Comparison of ENCODE assay signal across 1 cellular context in the genomic region with DNA sequence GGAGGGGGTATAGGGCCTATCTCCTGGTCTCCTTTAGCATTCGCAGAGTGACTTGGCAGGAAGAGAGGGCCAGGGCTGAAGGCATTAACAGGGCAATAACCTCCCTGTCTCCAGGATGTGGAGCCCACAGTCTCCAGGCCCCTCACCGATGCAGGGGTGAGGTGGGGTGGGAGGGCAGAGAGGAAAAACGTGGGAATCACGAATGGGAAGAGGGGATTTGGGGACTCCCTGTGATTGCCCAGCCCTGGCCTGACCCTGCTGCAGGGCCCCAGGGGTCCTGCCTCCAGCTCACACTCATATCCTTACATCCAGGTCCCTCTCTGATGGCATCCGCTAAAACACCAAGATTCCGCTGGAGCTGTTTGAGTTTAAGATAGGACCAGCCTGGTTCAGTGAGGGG.
TF ChIP-seq lines count a peak whose summit lies in the region.

No MANE protein-coding gene starts in this region.

TF ChIP-seq in K562, 482 proteins besides CTCF, POLR2A, EP300 and RAD21:
- TF ChIP-seq ZNF184 (CRISPR knock-in tag; IDR thresholded peaks at IDR 0.05) (no peak), GATAD2B (IDR thresholded peaks at IDR 0.05; ENCODE audit: borderline replicate concordance) (no peak), KAT7 (CRISPR knock-in tag; IDR thresholded peaks at IDR 0.05; ENCODE audit: borderline replicate concordance) (no peak), TSC22D4 (tag; IDR thresholded peaks at IDR 0.05) (no peak), ZNF354B (CRISPR knock-in tag; IDR thresholded peaks at IDR 0.05) (no peak)
- TF ChIP-seq, protein P1, sequence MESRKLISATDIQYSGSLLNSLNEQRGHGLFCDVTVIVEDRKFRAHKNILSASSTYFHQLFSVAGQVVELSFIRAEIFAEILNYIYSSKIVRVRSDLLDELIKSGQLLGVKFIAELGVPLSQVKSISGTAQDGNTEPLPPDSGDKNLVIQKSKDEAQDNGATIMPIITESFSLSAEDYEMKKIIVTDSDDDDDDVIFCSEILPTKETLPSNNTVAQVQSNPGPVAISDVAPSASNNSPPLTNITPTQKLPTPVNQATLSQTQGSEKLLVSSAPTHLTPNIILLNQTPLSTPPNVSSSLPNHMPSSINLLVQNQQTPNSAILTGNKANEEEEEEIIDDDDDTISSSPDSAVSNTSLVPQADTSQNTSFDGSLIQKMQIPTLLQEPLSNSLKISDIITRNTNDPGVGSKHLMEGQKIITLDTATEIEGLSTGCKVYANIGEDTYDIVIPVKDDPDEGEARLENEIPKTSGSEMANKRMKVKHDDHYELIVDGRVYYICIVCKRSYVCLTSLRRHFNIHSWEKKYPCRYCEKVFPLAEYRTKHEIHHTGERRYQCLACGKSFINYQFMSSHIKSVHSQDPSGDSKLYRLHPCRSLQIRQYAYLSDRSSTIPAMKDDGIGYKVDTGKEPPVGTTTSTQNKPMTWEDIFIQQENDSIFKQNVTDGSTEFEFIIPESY (CRISPR knock-in tag; IDR thresholded peaks at IDR 0.05), result peak; percentile 58; the same call in 1 of the 2 replicates
